ENCODE assay signal across 15 cellular contexts in genomic region chr2:81234711-81235110, GRCh38.
A peak's percentile ranks its signal among the peaks of the same experiment; 100 is the strongest.
DNase-seq lines count a peak whose midpoint lies in the region; ATAC-seq and TF ChIP-seq lines count a peak whose summit lies in the region.
"Had no signal": no experiment of that assay in that cellular context is flagged by ENCODE, and none has a peak within 500 bp of the region (broad histone marks: within the 10 kb centered on the region; RNA-seq: fewer than 3 reads in every experiment).

No MANE protein-coding gene starts in this region.

- peak; percentile 50 for DNase-seq in ELR (ENCODE audit: low read depth)
- DNase-seq in HPDE6-E6E7 (ENCODE audit: extremely low spot score), result peak; percentile 13
- no peak for DNase-seq in RWPE2 (ENCODE audit: low spot score)
- DNase-seq in renal cortical epithelial cell (ENCODE audit: low read depth), result peak; percentile 4
- DNase-seq: C1 segment of cervical spinal cord; Calu3; CD4-positive, alpha-beta memory T cell; COR-L47; DMS79; EL; GOT3; HFFc6 had no signal

- H3K9me3 ChIP-seq in RWPE2 (ENCODE audit: severe bottlenecking), result no peaks in the 10 kb centered on the region
- H3K9me3 ChIP-seq: HAP-1 had no signal

- H3K4me3 ChIP-seq in RWPE2 (ENCODE audit: severe bottlenecking), result no peak overlapping the region
- H3K4me3 ChIP-seq: HAP-1 had no signal

- peaks cover 3% of the 10 kb centered on the region for H3K4me1 ChIP-seq in RWPE2 (ENCODE audit: insufficient read depth, poor library complexity, severe bottlenecking)
- H3K4me1 ChIP-seq: HAP-1 had no signal

- no peaks in the 10 kb centered on the region for H3K27me3 ChIP-seq in RWPE2 (ENCODE audit: insufficient read depth, poor library complexity, severe bottlenecking)

- H3K27ac ChIP-seq in RWPE2 (ENCODE audit: poor library complexity, severe bottlenecking), result no peak overlapping the region

- no peak for TF ChIP-seq CTCF in RWPE2 (IDR thresholded peaks at IDR 0.05; ENCODE audit: poor library complexity, severe bottlenecking)

- 0 out of 3 replicates have a peak, but pooled peaks have one; percentile 52 for ATAC-seq in RWPE2 (ENCODE audit: low read depth)
- ATAC-seq in GM18517 (IDR thresholded peaks at IDR 0.05; ENCODE audit: unreplicated experiment), result no peak
- no peak for ATAC-seq in GM18498 (IDR thresholded peaks at IDR 0.05; ENCODE audit: unreplicated experiment)

- no peaks in the 10 kb centered on the region for H3K36me3 ChIP-seq in RWPE2 (ENCODE audit: low read depth)
- H3K36me3 ChIP-seq: HAP-1 had no signal
